ENCODE assay signal across 8 cellular contexts in genomic region chr6:99588618-99589289, GRCh38. TPM values are rescaled to one million over a fixed set of nuclear protein-coding genes. Genes with fewer than 3 reads are reported as not detected.
A peak's percentile ranks its signal among the peaks of the same experiment; 100 is the strongest.
DNase-seq lines count a peak whose midpoint lies in the region; ATAC-seq and TF ChIP-seq lines count a peak whose summit lies in the region.

No MANE protein-coding gene starts in this region.

- H3K9me3 Mint-ChIP-seq in activated CD4-positive, alpha-beta T cell treated with anti-CD3 and anti-CD28 coated beads for 36 hours (ENCODE audit: low read depth): no peaks in the 10 kb centered on the region

- no peaks in the 10 kb centered on the region for H3K36me3 ChIP-seq in lung (ENCODE audit: control insufficient read depth in 2 of 2, insufficient read depth in 2 of 2, low read length in 2 of 2)

- peak; percentile 36 for TF ChIP-seq CTCF in lung (IDR thresholded peaks at IDR 0.05; ENCODE audit: control extremely low read depth, extremely low read depth)

- intact Hi-C loops in activated CD4-positive, alpha-beta T cell treated with anti-CD3 and anti-CD28 coated beads for 36 hours (cut with DNase I, micrococcal nuclease): loop anchor here (1.0 to 2.0 kb wide), 5 partner anchors 16 to 234 kb away; no protein-coding TSS in a partner anchor

- no peaks in the 10 kb centered on the region for H3K9me3 ChIP-seq in lung (ENCODE audit: control insufficient read depth in 2 of 2, insufficient read depth in 1 of 2, low read length in 1 of 2)

- H3K4me3 Mint-ChIP-seq in activated CD4-positive, alpha-beta T cell treated with anti-CD3 and anti-CD28 coated beads for 36 hours: peak overlapping the region; percentile 70

- H3K4me1 ChIP-seq in lung (ENCODE audit: control insufficient read depth in 2 of 2, insufficient read depth in 2 of 2, low read length in 2 of 2): peaks cover 0 to 10% of the 10 kb centered on the region in 2 donors

- POLR2A ChIA-PET in activated CD4-positive, alpha-beta T cell treated with anti-CD3 and anti-CD28 coated beads for 36 hours (lab: Charles Lee): no interaction called here

- H3K4me3 ChIP-seq in lung: no peak overlapping the region

- ATAC-seq in GM18867 (IDR thresholded peaks at IDR 0.05; ENCODE audit: unreplicated experiment) (peak; percentile 97), HG03066 (IDR thresholded peaks at IDR 0.05; ENCODE audit: low read depth, unreplicated experiment) (peak; percentile 91), lung (ENCODE audit: insufficient read depth, low FRiP score) (peak; percentile 87)
- ATAC-seq in activated CD4-positive, alpha-beta T cell treated with anti-CD3 and anti-CD28 coated beads for 36 hours: peak; percentile 96

- H3K36me3 Mint-ChIP-seq in activated CD4-positive, alpha-beta T cell treated with anti-CD3 and anti-CD28 coated beads for 36 hours (ENCODE audit: low read depth): no peaks in the 10 kb centered on the region

- CTCF ChIA-PET in activated CD4-positive, alpha-beta T cell treated with anti-CD3 and anti-CD28 coated beads for 36 hours (lab: Charles Lee): interaction anchor here (0.7 to 3.4 kb wide), 14 partner anchors 12 to 288 kb away, joined by 3 to 32 read pairs (median 5); partner anchors contain the start of gene CCNC

- DNase-seq in AG08396 (ENCODE audit: low spot score): peak; percentile 60
- DNase-seq in NCI-H2196 treated with DMSO at 0.1 percent for 48 hours (lab: John Stamatoyannopoulos, UW; ENCODE audit: unreplicated experiment): peak; percentile 37
- peak; percentile 86 for DNase-seq in activated CD4-positive, alpha-beta T cell treated with anti-CD3 and anti-CD28 coated beads for 36 hours
- peak; percentile 78 for DNase-seq in dermis blood vessel endothelial cell
- DNase-seq in lung (ENCODE audit: low spot score): peak; percentile 66
- DNase-seq in stimulated activated CD4-positive, alpha-beta T cell treated with anti-CD3 and anti-CD28 coated beads, TNF-alpha, amount 100 ng/mL, for 24 hours (ENCODE audit: low read depth in 3 of 3): peak; percentile 38 to 63 (median 43)

- H3K27me3 ChIP-seq in lung (ENCODE audit: control insufficient read depth, insufficient read depth): no peaks in the 10 kb centered on the region

- WGBS in lung, 2 donors: 1 to 3% methylated on average over 48 to 52 of the region's 52 CpGs

- peak overlapping the region; percentile 37 for H3K27ac Mint-ChIP-seq in activated CD4-positive, alpha-beta T cell treated with anti-CD3 and anti-CD28 coated beads for 36 hours

- H3K4me1 Mint-ChIP-seq in activated CD4-positive, alpha-beta T cell treated with anti-CD3 and anti-CD28 coated beads for 36 hours: peaks cover 17% of the 10 kb centered on the region

- H3K27ac ChIP-seq in lung (ENCODE audit: low read depth in 1 of 2, low read length in 1 of 2): no peak overlapping the region

- peaks cover 55% of the 10 kb centered on the region for H3K27me3 Mint-ChIP-seq in activated CD4-positive, alpha-beta T cell treated with anti-CD3 and anti-CD28 coated beads for 36 hours

RNA-seq across cellular contexts. Expression of gene PRDM13, which starts 17.9 kb away (rescaled TPM):
- total RNA-seq in activated CD4-positive, alpha-beta T cell treated with anti-CD3 and anti-CD28 coated beads for 36 hours: not detected
- not detected in 2 replicates for total RNA-seq in dermis blood vessel endothelial cell
- not detected for total RNA-seq in lung
- polyA plus RNA-seq in lung: not detected

RNA-seq across cellular contexts. Expression of gene CCNC, which starts 20.3 kb away (rescaled TPM):
- 10 to 100 TPM; 50.7 to 67.3 TPM for total RNA-seq in activated CD4-positive, alpha-beta T cell treated with anti-CD3 and anti-CD28 coated beads for 36 hours
- 85.4 and 105 TPM in 2 replicates for total RNA-seq in dermis blood vessel endothelial cell
- 10 to 100 TPM; 46.4 to 68.0 TPM for total RNA-seq in lung
- polyA plus RNA-seq in lung: 10 to 100 TPM; 26.7 to 30.0 TPM
